Comparison of ENCODE assay signal across 1 cellular context in the genomic region with DNA sequence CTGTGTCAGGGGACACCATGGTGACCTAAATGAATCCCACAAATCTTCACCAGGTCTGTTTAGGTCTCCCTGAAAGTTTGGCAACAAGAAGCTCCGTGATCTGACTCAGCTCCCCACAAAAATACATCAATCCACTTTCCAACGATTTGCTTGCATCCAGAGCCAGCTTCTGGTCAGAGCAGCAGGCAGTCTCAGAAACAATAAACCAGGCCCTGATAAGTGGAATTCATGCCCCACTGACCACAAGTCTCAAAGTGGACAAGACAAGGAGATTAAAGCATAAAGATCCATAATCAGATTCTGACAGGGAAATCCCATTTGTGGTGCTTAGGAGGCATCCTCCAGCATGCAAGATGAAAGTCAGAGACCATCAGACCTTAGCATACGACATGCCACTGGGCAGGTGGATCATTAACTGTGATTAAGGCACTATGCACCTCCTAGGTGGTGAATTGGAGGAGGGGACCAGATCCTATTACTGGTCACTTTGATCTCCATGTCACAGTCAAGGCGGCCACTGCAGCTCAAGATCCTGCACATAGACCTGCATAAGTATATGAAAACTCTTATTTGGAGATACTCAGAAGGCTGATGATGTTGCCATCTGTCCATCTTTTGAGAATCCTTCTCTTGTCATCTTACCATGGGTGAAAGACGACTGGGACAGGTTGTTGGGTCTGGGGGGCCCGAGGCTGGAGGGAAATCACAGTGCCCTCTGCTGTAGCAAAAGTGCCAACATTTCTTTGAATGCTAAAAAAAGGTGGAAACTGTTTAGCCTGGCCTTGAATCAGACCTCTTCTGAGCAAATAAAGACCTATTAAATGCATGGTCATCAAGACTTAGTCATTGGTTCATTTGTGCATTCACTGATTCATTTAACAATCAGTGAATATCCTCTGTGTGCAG.
TF ChIP-seq lines count a peak whose summit lies in the region.

No MANE protein-coding gene starts in this region.

TF ChIP-seq in GM23338, 12 proteins besides CTCF, POLR2A, EP300 and RAD21 (continued from another document):
- TF ChIP-seq REST (IDR thresholded peaks at IDR 0.05; ENCODE audit: unreplicated experiment), result no peak
- TF ChIP-seq ZNF331 (CRISPR knock-in tag; IDR thresholded peaks at IDR 0.05; ENCODE audit: low read depth), result no peak
- no peak for TF ChIP-seq EZH2 (IDR thresholded peaks at IDR 0.05; ENCODE audit: low read depth, unreplicated experiment)
